5 cellular contexts compared by ENCODE assay signal in the genomic region with DNA sequence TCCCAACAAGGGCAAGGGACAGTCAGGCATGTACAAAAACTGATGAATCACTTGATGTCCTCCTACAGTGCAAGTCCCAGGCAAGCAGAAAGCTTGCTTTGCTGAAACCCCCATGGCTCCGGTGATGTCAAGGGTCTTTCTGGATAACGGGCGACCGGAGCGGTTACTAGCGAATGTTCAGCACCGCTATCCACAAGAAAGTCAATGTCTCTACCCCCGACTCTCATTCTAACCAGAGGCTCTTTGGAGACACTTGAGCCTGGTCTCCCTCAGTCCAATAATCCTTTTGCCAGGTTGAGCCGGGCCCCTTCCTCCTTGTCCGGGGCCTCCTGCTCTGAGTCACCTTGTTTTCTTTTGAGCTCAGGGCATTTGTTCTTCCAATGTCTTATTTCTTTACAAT. TPM values are rescaled to one million over a fixed set of nuclear protein-coding genes. Genes with fewer than 3 reads are reported as not detected.
"Had no signal": no experiment of that assay in that cellular context is flagged by ENCODE, and none has a peak within 500 bp of the region (broad histone marks: within the 10 kb centered on the region; RNA-seq: fewer than 3 reads in every experiment).

No MANE protein-coding gene starts in this region.

RNA-seq across cellular contexts. Expression of a gene that starts 28.9 kb away (rescaled TPM):
- total RNA-seq: activated CD4-positive, alpha-beta memory T cell treated with anti-CD3 and anti-CD28 coated beads for 36 hours; activated CD4-positive, alpha-beta T cell treated with anti-CD3 and anti-CD28 coated beads, Interleukin-2, amount 10 ng/mL, durations not matched to agents 24 days and 14 days; activated CD8-positive, alpha-beta memory T cell treated with anti-CD3 and anti-CD28 coated beads for 36 hours; activated T-helper 1 cell treated with anti-CD3 and anti-CD28 coated beads, Interleukin-12 subunit alpha, Interleukin-12 subunit beta, Interleukin-2, Interleukin-4 antibody, amounts not matched to agents 30 ng/mL and 10 ng/mL and 1 ng/mL, durations not matched to agents 14 hours and 24 hours and 36 hours; T-helper 1 cell treated with Interleukin-12 subunit alpha and Interleukin-12 subunit beta and Interleukin-4 antibody, amounts not matched to agents 30 ng/mL and 1 ng/mL, for 36 hours had no signal
